Comparison of ENCODE assay signal across 20 cellular contexts in genomic region chr18:1103567-1103966, GRCh38.
"Had no signal": no experiment of that assay in that cellular context is flagged by ENCODE, and none has a peak within 500 bp of the region (broad histone marks: within the 10 kb centered on the region; RNA-seq: fewer than 3 reads in every experiment).

No MANE protein-coding gene starts in this region.

- H3K9me3 ChIP-seq: gastrocnemius medialis, psoas muscle, testis had no signal

- H3K9ac ChIP-seq: neural progenitor cell had no signal

- FAIRE-seq: bronchial epithelial cell, keratinocyte had no signal

- DNase-seq: activated CD4-positive, CD25-positive, alpha-beta regulatory T cell treated with anti-CD3 and anti-CD28 coated beads, Interleukin-2, amount 50 U/mL, for 72 hours; activated CD8-positive, alpha-beta memory T cell treated with anti-CD3 and anti-CD28 coated beads for 24 hours; activated effector memory CD4-positive, alpha-beta T cell treated with anti-CD3 and anti-CD28 coated beads, Interleukin-2, amount 50 U/mL, for 16 hours; activated naive CD4-positive, alpha-beta T cell treated with anti-CD3 and anti-CD28 coated beads, Interleukin-2, amount 50 U/mL, for 16 hours; activated T-cell treated with anti-CD3 and anti-CD28 coated beads, Interleukin-2, amount 50 U/mL, for 72 hours; aorta; cerebellar nuclear complex; cortex of kidney; gastrocnemius medialis; head of caudate nucleus; midbrain; psoas muscle; stimulated activated CD4-positive, alpha-beta T cell treated with anti-CD3 and anti-CD28 coated beads, Interleukin-4, amount 100 ng/mL, for 4 hours; testis had no signal

- H3K4me2 ChIP-seq: neural progenitor cell had no signal

- ATAC-seq: activated T-cell treated with anti-CD3 and anti-CD28 coated beads, Interleukin-2, amount 50 U/mL, for 72 hours; esophagus mucosa; gastrocnemius medialis; left lobe of liver; stimulated activated memory B cell treated with anti-CD40 and anti-IgM and Interleukin-4, amounts not matched to agents 10 μg/mL and 1 μg/mL and 100 μg/mL, for 72 hours had no signal

- H3K4me3 ChIP-seq: gastrocnemius medialis, neural progenitor cell, psoas muscle, testis had no signal

- H3K4me1 ChIP-seq: gastrocnemius medialis, neural progenitor cell, psoas muscle, testis had no signal

- H2AFZ ChIP-seq: neural progenitor cell had no signal

- H3K27me3 ChIP-seq: gastrocnemius medialis, neural progenitor cell, testis had no signal

- H3K36me3 ChIP-seq: gastrocnemius medialis, neural progenitor cell had no signal

- H3K27ac ChIP-seq: gastrocnemius medialis, neural progenitor cell, psoas muscle, testis had no signal
